21 cellular contexts compared by ENCODE assay signal in the genomic region with DNA sequence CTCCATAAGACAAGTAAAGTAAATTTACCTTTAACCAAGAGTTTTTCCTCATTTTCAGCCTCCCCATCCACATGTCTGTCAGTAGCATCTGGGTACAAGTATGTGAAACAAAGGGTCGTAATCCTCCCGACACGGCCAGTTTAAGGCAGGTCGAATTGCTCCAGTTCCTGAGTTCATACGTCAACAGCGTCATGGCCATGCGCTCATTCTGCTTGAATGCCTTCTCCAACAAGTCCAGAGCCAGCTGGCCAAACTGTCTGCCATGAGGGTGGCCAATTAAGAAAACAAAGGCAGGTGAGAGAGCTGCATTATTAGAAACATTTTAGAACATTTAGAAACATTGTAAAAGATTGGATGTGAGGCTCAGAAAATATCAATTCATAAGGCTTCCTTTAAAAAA.
"Had no signal": no experiment of that assay in that cellular context is flagged by ENCODE, and none has a peak within 500 bp of the region (broad histone marks: within the 10 kb centered on the region; RNA-seq: fewer than 3 reads in every experiment).

No MANE protein-coding gene starts in this region.

- DNase-seq: activated gamma-delta T cell treated with Interleukin-2 at 50 U/mL for 16 hours; activated T-cell treated with anti-CD3 and anti-CD28 coated beads, Interleukin-2, amount 50 U/mL, for 1 hour; anterior cingulate cortex; body of pancreas; cortex of kidney; endodermal cell; esophagus squamous epithelium; gastrocnemius medialis; head of caudate nucleus; hypothalamus; nucleus accumbens; small intestine; stimulated activated CD4-positive, alpha-beta T cell treated with anti-CD3 and anti-CD28 coated beads, Interleukin-2, amount 100 ng/mL, for 24 hours; stimulated activated naive CD8-positive, alpha-beta T cell treated with anti-CD3 and anti-CD28 coated beads, Interleukin-15, amount 100 ng/mL, for 72 hours had no signal

- FAIRE-seq: islet of Langerhans, small intestine, urothelium cell line had no signal

- H3K36me3 Mint-ChIP-seq: activated naive CD4-positive, alpha-beta T cell treated with anti-CD3 and anti-CD28 coated beads, Interleukin-2, amount 50 U/mL, for 24 hours; memory B cell; stimulated activated effector memory CD8-positive, alpha-beta T cell treated with anti-CD3 and anti-CD28 coated beads, Interleukin-12 subunit alpha, Interleukin-12 subunit beta, amount 100 ng/mL, for 72 hours; WTC11 had no signal

- H3K27ac Mint-ChIP-seq: activated naive CD4-positive, alpha-beta T cell treated with anti-CD3 and anti-CD28 coated beads, Interleukin-2, amount 50 U/mL, for 24 hours; endodermal cell; memory B cell; nephron; stimulated activated effector memory CD8-positive, alpha-beta T cell treated with anti-CD3 and anti-CD28 coated beads, Interleukin-12 subunit alpha, Interleukin-12 subunit beta, amount 100 ng/mL, for 72 hours; stimulated activated naive CD8-positive, alpha-beta T cell treated with anti-CD3 and anti-CD28 coated beads, Interleukin-15, amount 100 ng/mL, for 72 hours; WTC11 had no signal

- H3K4me3 Mint-ChIP-seq: activated naive CD4-positive, alpha-beta T cell treated with anti-CD3 and anti-CD28 coated beads, Interleukin-2, amount 50 U/mL, for 24 hours; endodermal cell; memory B cell; nephron; stimulated activated effector memory CD8-positive, alpha-beta T cell treated with anti-CD3 and anti-CD28 coated beads, Interleukin-12 subunit alpha, Interleukin-12 subunit beta, amount 100 ng/mL, for 72 hours; stimulated activated naive CD8-positive, alpha-beta T cell treated with anti-CD3 and anti-CD28 coated beads, Interleukin-15, amount 100 ng/mL, for 72 hours; WTC11 had no signal

- H3K9me3 Mint-ChIP-seq: activated naive CD4-positive, alpha-beta T cell treated with anti-CD3 and anti-CD28 coated beads, Interleukin-2, amount 50 U/mL, for 24 hours; endodermal cell; memory B cell; nephron; stimulated activated effector memory CD8-positive, alpha-beta T cell treated with anti-CD3 and anti-CD28 coated beads, Interleukin-12 subunit alpha, Interleukin-12 subunit beta, amount 100 ng/mL, for 72 hours; stimulated activated naive CD8-positive, alpha-beta T cell treated with anti-CD3 and anti-CD28 coated beads, Interleukin-15, amount 100 ng/mL, for 72 hours; WTC11 had no signal

- H3K4me1 Mint-ChIP-seq: activated naive CD4-positive, alpha-beta T cell treated with anti-CD3 and anti-CD28 coated beads, Interleukin-2, amount 50 U/mL, for 24 hours; endodermal cell; memory B cell; nephron; stimulated activated effector memory CD8-positive, alpha-beta T cell treated with anti-CD3 and anti-CD28 coated beads, Interleukin-12 subunit alpha, Interleukin-12 subunit beta, amount 100 ng/mL, for 72 hours; stimulated activated naive CD8-positive, alpha-beta T cell treated with anti-CD3 and anti-CD28 coated beads, Interleukin-15, amount 100 ng/mL, for 72 hours; WTC11 had no signal
